Comparison of ENCODE assay signal across 32 cellular contexts in genomic region chr12:71904629-71905028, GRCh38. TPM values are rescaled to one million over a fixed set of nuclear protein-coding genes. Genes with fewer than 3 reads are reported as not detected.
DNase-seq lines count a peak whose midpoint lies in the region; ATAC-seq, FAIRE-seq and TF ChIP-seq lines count a peak whose summit lies in the region.
"Had no signal": no experiment of that assay in that cellular context is flagged by ENCODE, and none has a peak within 500 bp of the region (broad histone marks: within the 10 kb centered on the region; RNA-seq: fewer than 3 reads in every experiment).

No MANE protein-coding gene starts in this region.

- FAIRE-seq in HepG2 (lab: Jason Lieb, UNC), result no peak
- FAIRE-seq: GM12892 had no signal

- no peak overlapping the region for H3K4me2 ChIP-seq in HepG2 (ENCODE audit: low read depth, low read length)

- no peaks in the 10 kb centered on the region for H3K9me3 ChIP-seq in right lobe of liver
- H3K9me3 ChIP-seq in HepG2 (ENCODE audit: low read length), result no peaks in the 10 kb centered on the region
- H3K9me3 ChIP-seq in spleen, result peaks cover 0 to 6% (median 0%) of the 10 kb centered on the region in 8 donors
- H3K9me3 ChIP-seq: lower lobe of right lung, SJSA1, stomach, transverse colon had no signal

- no peak for TF ChIP-seq CTCF in right lobe of liver (IDR thresholded peaks at IDR 0.05)
- TF ChIP-seq CTCF in HepG2 (CRISPR knock-in tag; IDR thresholded peaks at IDR 0.05), result no peak
- TF ChIP-seq CTCF in spleen (IDR thresholded peaks at IDR 0.05 in 8 of 11, conservative IDR thresholded peaks at IDR 0.05 in 3 of 11), result no peak

- TF ChIP-seq EP300 in HepG2 (IDR thresholded peaks at IDR 0.05; ENCODE audit: low read depth in 2 of 2, low read length in 2 of 2) (no peak), HepG2 (CRISPR knock-in tag; IDR thresholded peaks at IDR 0.05; ENCODE audit: borderline replicate concordance) (no peak)

- CTCF ChIA-PET in HepG2 (lab: Yijun Ruan, JAX; ENCODE audit: low intra/inter-chr PET ratio, low total read pairs), result no interaction called here

- no peaks in the 10 kb centered on the region for H3K27me3 ChIP-seq in right lobe of liver
- no peaks in the 10 kb centered on the region for H3K27me3 ChIP-seq in HepG2 (ENCODE audit: control insufficient read depth in 1 of 2, insufficient read depth in 2 of 2, low read length in 2 of 2)
- H3K27me3 ChIP-seq in spleen (replicated peaks in 1 of 7), result no peaks in the 10 kb centered on the region
- H3K27me3 ChIP-seq: brain microvascular endothelial cell, SJSA1, stomach, transverse colon had no signal

- H3K9me3 Mint-ChIP-seq in activated naive CD4-positive, alpha-beta T cell treated with anti-CD3 and anti-CD28 coated beads, Interleukin-2, amount 50 U/mL, for 72 hours, result no peaks in the 10 kb centered on the region

- DNase-seq in right lobe of liver (no peak), HepG2 (ENCODE audit: low spot score) (no peak), MV-4-11 (lab: John Stamatoyannopoulos, UW) (peak; percentile 48), spleen (no peak)
- no peak for DNase-seq in activated naive CD4-positive, alpha-beta T cell treated with anti-CD3 and anti-CD28 coated beads, Interleukin-2, amount 50 U/mL, for 72 hours (ENCODE audit: low spot score in 2 of 2)
- DNase-seq: activated CD4-positive, alpha-beta T cell treated with anti-CD3 and anti-CD28 coated beads, Interleukin-2, amount 50 U/mL, for 4 hours; activated T-cell treated with anti-CD3 and anti-CD28 coated beads, Interleukin-2, amount 50 U/mL, for 48 hours; brain microvascular endothelial cell; effector CD8-positive, alpha-beta T cell; hypothalamus; islet precursor cell; Karpas-422; lower lobe of right lung; NCI-H1105 treated with DMSO at 0.1 percent for 48 hours; NCI-H2081; NCI-H510A; NK-92 treated with Interleukin-12 subunit alpha and Interleukin-12 subunit beta, amount 100 ng/mL, for 24 hours; small intestine; stimulated activated CD4-positive, alpha-beta T cell treated with anti-CD3 and anti-CD28 coated beads, Interleukin-4, amount 100 ng/mL, for 24 hours; stomach; transverse colon; WERI-Rb-1 had no signal

- ATAC-seq in right lobe of liver (peak; percentile 31 to 61 (median 45)), HepG2 (no peak), GM21786 (IDR thresholded peaks at IDR 0.05; ENCODE audit: unreplicated experiment) (no peak), GM18873 (IDR thresholded peaks at IDR 0.05; ENCODE audit: low FRiP score, unreplicated experiment) (no peak), HG03565 (IDR thresholded peaks at IDR 0.05; ENCODE audit: unreplicated experiment) (no peak)
- ATAC-seq in activated naive CD4-positive, alpha-beta T cell treated with anti-CD3 and anti-CD28 coated beads, Interleukin-2, amount 50 U/mL, for 72 hours, result no peak
- ATAC-seq: esophagus mucosa, lower lobe of right lung, Panc1 had no signal

- peaks cover 50 to 62% of the 10 kb centered on the region in 2 donors for H3K36me3 Mint-ChIP-seq in activated naive CD4-positive, alpha-beta T cell treated with anti-CD3 and anti-CD28 coated beads, Interleukin-2, amount 50 U/mL, for 72 hours

- TF ChIP-seq POLR2A in right lobe of liver (IDR thresholded peaks at IDR 0.05) (no peak), HepG2 (IDR thresholded peaks at IDR 0.05; ENCODE audit: insufficient read depth in 1 of 2, low read depth in 2 of 2, low read length in 2 of 2) (no peak), spleen (IDR thresholded peaks at IDR 0.05) (no peak)

- H3K9ac ChIP-seq in HepG2 (ENCODE audit: insufficient read depth, low read depth, low read length), result no peak overlapping the region

- intact Hi-C loops in right lobe of liver (cut with DNase I) (no loop called here), HepG2 (cut with micrococcal nuclease; ENCODE audit: unreplicated experiment) (no loop called here), spleen (cut with DNase I; ENCODE audit: low total_unique reads) (no loop called here)

- POLR2A ChIA-PET in HepG2 (lab: Yijun Ruan, JAX), result no interaction called here

- H3K4me1 ChIP-seq in right lobe of liver, result no peaks in the 10 kb centered on the region
- no peaks in the 10 kb centered on the region for H3K4me1 ChIP-seq in HepG2 (ENCODE audit: insufficient read depth, low read length)
- peaks cover 0 to 5% (median 0%) of the 10 kb centered on the region in 6 donors for H3K4me1 ChIP-seq in spleen
- H3K4me1 ChIP-seq: lower lobe of right lung, SJSA1, stomach, transverse colon had no signal

- H3K36me3 ChIP-seq in right lobe of liver (peaks cover 0 to 19% (median 4%) of the 10 kb centered on the region in 4 donors), HepG2 (replicated peaks in 1 of 2; ENCODE audit: control insufficient read depth in 1 of 2, insufficient read depth in 2 of 2, low read length in 2 of 2) (peaks cover 0 to 4% of the 10 kb centered on the region in 2 experiments; a peak in 1 of 5 replicates), spleen (peaks cover 0 to 93% (median 67%) of the 10 kb centered on the region in 6 donors)

- no peaks in the 10 kb centered on the region for H3K79me2 ChIP-seq in HepG2 (ENCODE audit: insufficient read depth, low read length)

- H3K27ac ChIP-seq in right lobe of liver, result no peak overlapping the region
- no peak overlapping the region for H3K27ac ChIP-seq in HepG2 (ENCODE audit: extremely low read length, insufficient read depth, low read length)
- H3K27ac ChIP-seq in spleen, result peak overlapping the region in 6 of 8 donors; percentile 19 to 76 (median 36)
- H3K27ac ChIP-seq: brain microvascular endothelial cell, lower lobe of right lung, SJSA1, stomach, transverse colon, WERI-Rb-1 had no signal

- H4K20me1 ChIP-seq in HepG2 (ENCODE audit: insufficient read depth, low read length), result no peaks in the 10 kb centered on the region

- H3K4me3 ChIP-seq in right lobe of liver (no peak overlapping the region), HepG2 (replicated peaks in 1 of 3; ENCODE audit: insufficient read depth in 1 of 3, low read depth in 2 of 3, low read length in 3 of 3) (no peak overlapping the region), spleen (no peak overlapping the region)
- H3K4me3 ChIP-seq: lower lobe of right lung, SJSA1, stomach, transverse colon had no signal

- H2AFZ ChIP-seq in HepG2 (ENCODE audit: low read length), result no peak overlapping the region

- TF ChIP-seq RAD21 in HepG2 (CRISPR knock-in tag; IDR thresholded peaks at IDR 0.05), result no peak

- in situ Hi-C loops in HepG2 (cut with HindIII; ENCODE audit: extremely low pct_ligation_motif_present, low pct_unique_long_range_greater_than_20kb), result no loop called here

- BruUV-seq in HepG2 (replicated peaks; lab: Mats Ljungman, UMichigan), result no TSS peak

- 20% methylated on average over 1 of the region's 1 CpG for WGBS in right lobe of liver (ENCODE audit: insufficient coverage, low coverage, low lambda C conversion rate, missing lambda C conversion rate)
- 71% methylated on average over 1 of the region's 1 CpG for WGBS in HepG2 (ENCODE audit: low lambda C conversion rate)
- WGBS in spleen, 5 donors, result 19 to 24% (median 20%) methylated on average over 1 of the region's 1 CpG

- peak overlapping the region; percentile 2 to 38 for H3K27ac Mint-ChIP-seq in activated naive CD4-positive, alpha-beta T cell treated with anti-CD3 and anti-CD28 coated beads, Interleukin-2, amount 50 U/mL, for 72 hours
- H3K27ac Mint-ChIP-seq: T-helper 1 cell treated with Interleukin-12 subunit alpha and Interleukin-12 subunit beta and Interleukin-4 antibody, amounts not matched to agents 30 μg/mL and 1 μg/mL, for 36 hours had no signal

TF ChIP-seq in HepG2, 621 proteins besides CTCF, POLR2A, EP300 and RAD21 (continues in another document):
- no peak for TF ChIP-seq CBX2 (IDR thresholded peaks at IDR 0.05; ENCODE audit: low read depth, low read length)
- TF ChIP-seq CBX2 (CRISPR knock-in tag; IDR thresholded peaks at IDR 0.05; ENCODE audit: low read depth), result no peak
- no peak for TF ChIP-seq TSC22D2 (CRISPR knock-in tag; IDR thresholded peaks at IDR 0.05; ENCODE audit: borderline replicate concordance)
- TF ChIP-seq ADNP (CRISPR knock-in tag; IDR thresholded peaks at IDR 0.05), result no peak
- no peak for TF ChIP-seq PRPF4 (IDR thresholded peaks at IDR 0.05; ENCODE audit: low read depth, low read length, poor library complexity, severe bottlenecking)

RNA-seq across cellular contexts. Expression of gene TPH2, which starts 34.0 kb away (rescaled TPM):
- under 1 TPM in 1 of 6 experiments, not detected in 5; 0.13 TPM for total RNA-seq in right lobe of liver
- not detected in 2 replicates for total RNA-seq in HepG2 (2016; rRNA removed; fragmentation: Illumina TruSeq; extraction: Trizol)
- not detected in 2 replicates for total RNA-seq in HepG2 (2016; cell fraction: cytosol; rRNA removed; fragmentation: Illumina TruSeq; extraction: Trizol; ENCODE audit: low read depth)
- total RNA-seq in HepG2 (2016; cell fraction: insoluble cytoplasmic fraction; rRNA removed; fragmentation: Illumina TruSeq; extraction: Trizol), result not detected in 2 replicates
- not detected in 2 replicates for total RNA-seq in HepG2 (2016; cell fraction: membrane; rRNA removed; fragmentation: Illumina TruSeq; extraction: Trizol)
- total RNA-seq in HepG2 (2016; cell fraction: nucleus; rRNA removed; fragmentation: Illumina TruSeq; extraction: Trizol), result not detected in 2 replicates
- polyA plus RNA-seq in HepG2 (2011; rRNA removed), result not detected in 2 replicates
- not detected in 2 replicates for polyA plus RNA-seq in HepG2 (2011; cell fraction: cytosol; rRNA removed)
- not detected in 2 replicates for polyA plus RNA-seq in HepG2 (2011; cell fraction: nucleus; rRNA removed)
- not detected in 2 replicates for polyA plus RNA-seq in HepG2 (2012)
- polyA plus RNA-seq in HepG2 (2016; cell fraction: cytosol; fragmentation: Illumina TruSeq; extraction: Trizol; ENCODE audit: low read depth), result 0.14 TPM in 1 of 2 replicates, not detected in the other
- polyA plus RNA-seq in HepG2 (2016; cell fraction: insoluble cytoplasmic fraction; fragmentation: Illumina TruSeq; extraction: Trizol; ENCODE audit: low read depth), result not detected in 2 replicates
- not detected in 2 replicates for polyA plus RNA-seq in HepG2 (2016; cell fraction: membrane; fragmentation: Illumina TruSeq; extraction: Trizol; ENCODE audit: low read depth)
- polyA plus RNA-seq in HepG2 (2016; cell fraction: nucleus; fragmentation: Illumina TruSeq; extraction: Trizol; ENCODE audit: insufficient read depth, low read depth), result not detected in 2 replicates
- polyA minus RNA-seq in HepG2 (2011; rRNA and poly(A)+ RNA removed; ENCODE audit: low replicate concordance), result not detected in 2 replicates
- polyA minus RNA-seq in HepG2 (2011; cell fraction: cytosol; rRNA and poly(A)+ RNA removed), result not detected in 2 replicates
- polyA minus RNA-seq in HepG2 (2011; cell fraction: nucleus; rRNA and poly(A)+ RNA removed), result not detected in 2 replicates
- not detected for total RNA-seq in activated naive CD4-positive, alpha-beta T cell treated with anti-CD3 and anti-CD28 coated beads, Interleukin-2, amount 50 U/mL, for 72 hours
- total RNA-seq in spleen, result 1 to 10 TPM in 4 of 7 donors, under 1 TPM in 1, not detected in 2; 0.42 to 7.2 (median 1.5) TPM
- under 1 TPM in 1 of 3 donors, not detected in 2; 0.06 TPM for polyA plus RNA-seq in spleen
- total RNA-seq: esophagus mucosa, HT1080, lower lobe of right lung, transverse colon had no signal
- polyA plus RNA-seq: adipose tissue, small intestine, stomach had no signal

Comparison
In these comparisons a context has a peak if more than half of its experiments do, and no peak if none do; other contexts are left out.
1. ATAC-seq: peak in right lobe of liver (4 of 4); none in HepG2 (single experiment), activated naive CD4-positive, alpha-beta T cell treated with anti-CD3 and anti-CD28 coated beads, Interleukin-2, amount 50 U/mL, for 72 hours (0 of 2), GM21786 (single experiment), GM18873 (single experiment) and HG03565 (single experiment).
2. H3K27ac ChIP-seq: peak in spleen (6 of 8); none in right lobe of liver (0 of 3) and HepG2 (single experiment).